In genomic region chr17:40089085-40089895, GRCh38 we compare ENCODE assay signal across 12 cellular contexts. TPM values are rescaled to one million over a fixed set of nuclear protein-coding genes. Genes with fewer than 3 reads are reported as not detected.
A peak's percentile ranks its signal among the peaks of the same experiment; 100 is the strongest.
DNase-seq lines count a peak whose midpoint lies in the region; ATAC-seq and TF ChIP-seq lines count a peak whose summit lies in the region.
"Had no signal": no experiment of that assay in that cellular context is flagged by ENCODE, and none has a peak within 500 bp of the region (broad histone marks: within the 10 kb centered on the region; RNA-seq: fewer than 3 reads in every experiment).

No MANE protein-coding gene starts in this region.

- no peak for ATAC-seq in heart right ventricle
- ATAC-seq: K562 had no signal

- H3K9me3 ChIP-seq in heart right ventricle (no peaks in the 10 kb centered on the region), ovary (no peaks in the 10 kb centered on the region), uterus (no peaks in the 10 kb centered on the region)
- H3K9me3 ChIP-seq: SJCRH30 had no signal

- TF ChIP-seq CTCF in heart right ventricle (IDR thresholded peaks at IDR 0.05) = no peak
- no peak for TF ChIP-seq CTCF in dorsolateral prefrontal cortex (IDR thresholded peaks at IDR 0.05 in 54 of 56, conservative IDR thresholded peaks at IDR 0.05 in 2 of 56; ENCODE audit: low read depth in 1 of 56, partially characterized antibody in 56 of 56)
- no peak for TF ChIP-seq CTCF in ovary (IDR thresholded peaks at IDR 0.05)
- TF ChIP-seq CTCF in uterus (IDR thresholded peaks at IDR 0.05) = no peak

- DNase-seq in heart right ventricle (no peak), cardiac septum (ENCODE audit: low spot score) (no peak), dorsolateral prefrontal cortex (no peak), ovary (peak in 4 of 5 donors; percentile 41 to 69 (median 56)), uterus (peak in 1 of 2 donors; percentile 31), NCI-H524 (lab: John Stamatoyannopoulos, UW) (no peak), H4 (ENCODE audit: low spot score) (no peak)
- DNase-seq in stimulated activated CD4-positive, alpha-beta T cell treated with anti-CD3 and anti-CD28 coated beads, Interleukin-2, amount 100 ng/mL, for 48 hours = no peak
- DNase-seq: NCI-H1092, SJCRH30, small intestine had no signal

- intact Hi-C loops in heart right ventricle (cut with DNase I) = loop anchor here in 4 of 10 donors (5.0 to 10.0 kb wide), 2 partner anchors 54 to 62 kb away; no protein-coding TSS in a partner anchor
- intact Hi-C loops in cardiac septum (cut with DNase I) = loop anchor here (10.0 kb wide), 1 partner anchor 54 kb away; no protein-coding TSS in a partner anchor
- intact Hi-C loops in dorsolateral prefrontal cortex (cut with DNase I) = loop anchor here in 1 of 2 donors (10.0 kb wide), 1 partner anchor 74 kb away; the partner anchor contains the start of gene CSF3
- intact Hi-C loops in ovary (cut with DNase I) = no loop called here
- intact Hi-C loops in uterus (cut with DNase I; ENCODE audit: low total_unique reads) = no loop called here

- H3K36me3 ChIP-seq in heart right ventricle (peaks cover 0 to 95% (median 60%) of the 10 kb centered on the region in 9 donors), ovary (peaks cover 4% of the 10 kb centered on the region), uterus (no peaks in the 10 kb centered on the region)
- H3K36me3 ChIP-seq: SJCRH30 had no signal

- H3K4me1 ChIP-seq in heart right ventricle (peaks cover 17 to 64% (median 43%) of the 10 kb centered on the region in 9 donors), ovary (ENCODE audit: insufficient read depth) (peaks cover 14% of the 10 kb centered on the region), uterus (peaks cover 14 to 24% of the 10 kb centered on the region in 2 donors)
- H3K4me1 ChIP-seq: SJCRH30 had no signal

- no peak for TF ChIP-seq EP300 in ovary (IDR thresholded peaks at IDR 0.05)

- WGBS in heart right ventricle, 2 donors = 76 to 79% methylated on average over 26 of the region's 26 CpGs
- WGBS in ovary, 3 donors = 34 to 40% (median 35%) methylated on average over 26 of the region's 26 CpGs

- H3K4me3 ChIP-seq in heart right ventricle = no peak overlapping the region
- H3K4me3 ChIP-seq in dorsolateral prefrontal cortex = no peak overlapping the region
- H3K4me3 ChIP-seq in ovary = no peak overlapping the region
- no peak overlapping the region for H3K4me3 ChIP-seq in uterus
- H3K4me3 ChIP-seq: K562, SJCRH30 had no signal

- peak overlapping the region in 8 of 10 donors; percentile 26 to 98 (median 70) for H3K27ac ChIP-seq in heart right ventricle
- peak overlapping the region in 43 of 59 donors; percentile 7 to 99 (median 54) for H3K27ac ChIP-seq in dorsolateral prefrontal cortex
- peak overlapping the region; percentile 32 to 61 for H3K27ac ChIP-seq in ovary
- peak overlapping the region; percentile 90 to 99 for H3K27ac ChIP-seq in uterus
- H3K27ac ChIP-seq: SJCRH30 had no signal

- TF ChIP-seq POLR2A in ovary (IDR thresholded peaks at IDR 0.05) = no peak
- no peak for TF ChIP-seq POLR2A in uterus (IDR thresholded peaks at IDR 0.05)

- no peaks in the 10 kb centered on the region for H3K27me3 ChIP-seq in heart right ventricle
- H3K27me3 ChIP-seq in dorsolateral prefrontal cortex = no peaks in the 10 kb centered on the region
- no peaks in the 10 kb centered on the region for H3K27me3 ChIP-seq in ovary
- H3K27me3 ChIP-seq in uterus = no peaks in the 10 kb centered on the region
- H3K27me3 ChIP-seq: SJCRH30 had no signal

RNA-seq across cellular contexts. Expression of gene NR1D1, which starts 11.1 kb away (rescaled TPM):
- total RNA-seq in heart right ventricle = 10 to 100 TPM in 7 of 10 donors, 1 to 10 TPM in 3; 5.5 to 41.3 (median 29.9) TPM
- 10 to 100 TPM in 1 of 2 donors, 1 to 10 TPM in 1; 7.1 to 24.4 TPM for polyA plus RNA-seq in heart right ventricle
- total RNA-seq in cardiac septum = 25.8 TPM
- total RNA-seq in dorsolateral prefrontal cortex = 10 to 100 TPM; 26.9 to 97.0 (median 62.1) TPM
- total RNA-seq in ovary = 10 to 100 TPM; 10.7 to 73.8 (median 23.7) TPM
- 10 to 100 TPM; 11.8 to 59.0 TPM for polyA plus RNA-seq in ovary
- 10 to 100 TPM in 1 of 4 donors, 1 to 10 TPM in 3; 2.0 to 92.1 (median 4.7) TPM for total RNA-seq in uterus
- total RNA-seq in H4 (2014; rRNA removed; shearing (Covaris generic)) = 0.39 and 2.2 TPM in 2 replicates

RNA-seq across cellular contexts. Expression of gene THRA, which starts 26.5 kb away (rescaled TPM):
- total RNA-seq in heart right ventricle = 100 to 1,000 TPM in 1 of 10 donors, 10 to 100 TPM in 9; 59.8 to 102 (median 69.7) TPM
- 10 to 100 TPM; 29.8 to 44.2 TPM for polyA plus RNA-seq in heart right ventricle
- 66.8 TPM for total RNA-seq in cardiac septum
- total RNA-seq in dorsolateral prefrontal cortex = 100 to 1,000 TPM; 178 to 301 (median 231) TPM
- 100 to 1,000 TPM in 2 of 7 donors, 10 to 100 TPM in 5; 51.4 to 129 (median 89.3) TPM for total RNA-seq in ovary
- polyA plus RNA-seq in ovary = 10 to 100 TPM; 77.5 to 87.2 TPM
- total RNA-seq in uterus = 100 to 1,000 TPM in 1 of 4 donors, 10 to 100 TPM in 3; 19.7 to 124 (median 63.1) TPM
- 13.6 and 16.6 TPM in 2 replicates for total RNA-seq in H4 (2014; rRNA removed; shearing (Covaris generic))

RNA-seq across cellular contexts. Expression of gene MSL1, which starts 32.5 kb away (rescaled TPM):
- total RNA-seq in heart right ventricle (10 to 100 TPM; 26.3 to 57.4 (median 37.7) TPM), cardiac septum (53.7 TPM), dorsolateral prefrontal cortex (100 to 1,000 TPM in 116 of 120 experiments, 10 to 100 TPM in 4; 87.8 to 143 (median 120) TPM), ovary (100 to 1,000 TPM in 1 of 7 donors, 10 to 100 TPM in 6; 59.6 to 110 (median 83.3) TPM), uterus (100 to 1,000 TPM in 1 of 4 donors, 10 to 100 TPM in 3; 51.0 to 151 (median 77.6) TPM)
- polyA plus RNA-seq in heart right ventricle (10 to 100 TPM; 45.5 to 65.0 TPM), ovary (100 to 1,000 TPM in 1 of 2 donors, 10 to 100 TPM in 1; 60.8 to 122 TPM)
- total RNA-seq in H4 (2014; rRNA removed; shearing (Covaris generic)) = 38.4 and 39.1 TPM in 2 replicates

RNA-seq across cellular contexts. Expression of gene MED24, which starts 35.1 kb away (rescaled TPM):
- 10 to 100 TPM; 46.7 to 63.2 (median 58.4) TPM for total RNA-seq in heart right ventricle
- 10 to 100 TPM; 47.2 to 75.6 TPM for polyA plus RNA-seq in heart right ventricle
- total RNA-seq in cardiac septum = 56.4 TPM
- total RNA-seq in dorsolateral prefrontal cortex = 100 to 1,000 TPM in 59 of 120 experiments, 10 to 100 TPM in 61; 59.5 to 156 (median 99.1) TPM
- 10 to 100 TPM; 42.2 to 73.9 (median 66.7) TPM for total RNA-seq in ovary
- polyA plus RNA-seq in ovary = 10 to 100 TPM; 45.1 to 51.3 TPM
- 100 to 1,000 TPM in 1 of 4 donors, 10 to 100 TPM in 3; 17.6 to 111 (median 44.7) TPM for total RNA-seq in uterus
- total RNA-seq in H4 (2014; rRNA removed; shearing (Covaris generic)) = 33.9 and 44.5 TPM in 2 replicates

RNA-seq across cellular contexts. Expression of gene CASC3, which starts 51.0 kb away (rescaled TPM):
- 10 to 100 TPM; 39.9 to 56.8 (median 43.7) TPM for total RNA-seq in heart right ventricle
- 10 to 100 TPM; 21.3 to 41.0 TPM for polyA plus RNA-seq in heart right ventricle
- 54.8 TPM for total RNA-seq in cardiac septum
- total RNA-seq in dorsolateral prefrontal cortex = 100 to 1,000 TPM in 119 of 120 experiments, 10 to 100 TPM in 1; 95.0 to 216 (median 136) TPM
- 100 to 1,000 TPM in 4 of 7 donors, 10 to 100 TPM in 3; 39.9 to 122 (median 106) TPM for total RNA-seq in ovary
- 100 to 1,000 TPM in 1 of 2 donors, 10 to 100 TPM in 1; 53.1 to 113 TPM for polyA plus RNA-seq in ovary
- total RNA-seq in uterus = 100 to 1,000 TPM in 2 of 4 donors, 10 to 100 TPM in 2; 33.2 to 166 (median 91.3) TPM
- 19.5 and 19.9 TPM in 2 replicates for total RNA-seq in H4 (2014; rRNA removed; shearing (Covaris generic))

Comparison
In these comparisons a context has a peak if more than half of its experiments do, and no peak if none do; other contexts are left out.
1. DNase-seq: peak in ovary (4 of 5); none in heart right ventricle (0 of 2), cardiac septum (single experiment), dorsolateral prefrontal cortex (0 of 10), stimulated activated CD4-positive, alpha-beta T cell treated with anti-CD3 and anti-CD28 coated beads, Interleukin-2, amount 100 ng/mL, for 48 hours (0 of 2), NCI-H524 (0 of 2) and H4 (single experiment).
2. Peak in every context shown above with its lines, with median percentiles within 50 percentile points of each other: H3K27ac ChIP-seq.